Comparison of ENCODE assay signal across 1 cellular context in the genomic region with DNA sequence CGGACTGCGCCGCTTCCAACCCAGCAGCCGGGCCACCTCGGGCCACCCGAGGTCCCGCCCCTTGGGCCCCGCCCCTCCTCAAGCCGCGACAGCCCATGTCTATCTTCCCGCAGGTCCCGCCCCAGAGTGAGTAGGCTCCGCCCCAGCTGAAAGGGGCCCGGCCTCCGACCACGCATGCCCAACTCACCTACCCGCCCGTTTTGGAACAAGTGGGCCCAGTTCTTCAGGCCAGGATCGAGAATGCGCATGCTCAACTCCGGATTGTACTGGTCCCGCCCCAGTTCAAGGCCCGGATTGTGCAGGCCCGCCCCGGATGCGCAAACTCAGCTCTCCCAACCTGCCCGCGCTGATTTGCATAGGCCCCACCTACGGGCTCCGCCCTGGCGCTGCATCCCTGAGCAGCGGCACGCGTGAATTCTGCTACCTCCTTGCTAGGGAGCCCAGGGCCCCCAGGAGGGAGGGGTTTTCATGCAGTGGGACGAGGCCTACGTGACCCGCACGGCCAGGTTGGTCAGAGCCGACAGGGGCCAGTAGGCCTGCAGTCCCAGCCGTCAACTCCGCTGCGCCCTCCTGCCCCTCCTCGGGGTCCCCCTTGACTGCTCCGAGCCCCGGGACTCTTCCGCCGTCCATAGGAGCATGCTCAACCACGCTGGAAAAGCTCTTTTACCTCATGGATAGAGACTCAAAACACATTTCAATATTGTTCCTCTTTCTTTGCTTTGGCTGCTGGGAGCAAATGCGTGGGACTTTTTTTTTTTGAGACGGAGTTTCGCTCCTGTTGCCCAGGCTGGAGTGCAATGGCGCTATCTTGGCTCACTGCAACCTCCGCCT.
TF ChIP-seq lines count a peak whose summit lies in the region.

PFKFB4 (minus strand) TSS at position 8 of the 831 bp plus-strand sequence. CDS start 26 bp downstream, outside the sequence.

TF ChIP-seq in HepG2, 621 proteins besides CTCF, POLR2A, EP300 and RAD21 (continued from another document and continues in another):
- TF ChIP-seq GATAD2A (CRISPR knock-in tag; IDR thresholded peaks at IDR 0.05) (peak; percentile 69), ZNF484 (CRISPR knock-in tag; IDR thresholded peaks at IDR 0.05; ENCODE audit: borderline replicate concordance, low read depth) (no peak), NKX3-1 (CRISPR knock-in tag; IDR thresholded peaks at IDR 0.05) (no peak), ZNF850 (CRISPR knock-in tag; conservative IDR thresholded peaks at IDR 0.05) (no peak), RORA (CRISPR knock-in tag; IDR thresholded peaks at IDR 0.05) (no peak), ISX (CRISPR knock-in tag; conservative IDR thresholded peaks at IDR 0.05) (no peak), ZNF230 (CRISPR knock-in tag; IDR thresholded peaks at IDR 0.05) (peak; percentile 66; the same call in 1 of the 2 replicates), ZNF790 (CRISPR knock-in tag; IDR thresholded peaks at IDR 0.05; ENCODE audit: borderline replicate concordance) (no peak), HMGXB4 (CRISPR knock-in tag; IDR thresholded peaks at IDR 0.05; ENCODE audit: borderline replicate concordance in 1 of 2, low read depth in 1 of 2) (peak; percentile 60 to 80; a peak in 3 of 4 replicates), SCMH1 (CRISPR knock-in tag; IDR thresholded peaks at IDR 0.05; ENCODE audit: borderline replicate concordance) (no peak), ZNF629 (CRISPR knock-in tag; conservative IDR thresholded peaks at IDR 0.05) (no peak), KDM5B (CRISPR knock-in tag; IDR thresholded peaks at IDR 0.05; ENCODE audit: borderline replicate concordance) (0 out of 2 replicates have a peak, but pooled peaks have one; percentile 29), ZNF253 (CRISPR knock-in tag; IDR thresholded peaks at IDR 0.05; ENCODE audit: borderline replicate concordance) (no peak), ATF7 (IDR thresholded peaks at IDR 0.05) (no peak), ATF7 (CRISPR knock-in tag; IDR thresholded peaks at IDR 0.05) (no peak), DPF2 (CRISPR knock-in tag; IDR thresholded peaks at IDR 0.05; ENCODE audit: borderline replicate concordance, low read depth) (peak; percentile 33; the same call in 1 of the 2 replicates), ZC3H4 (CRISPR knock-in tag; IDR thresholded peaks at IDR 0.05; ENCODE audit: borderline replicate concordance) (no peak), ZNF781 (CRISPR knock-in tag; IDR thresholded peaks at IDR 0.05; ENCODE audit: borderline replicate concordance, not compliant biosample characterization) (no peak), ZSCAN20 (CRISPR knock-in tag; IDR thresholded peaks at IDR 0.05; ENCODE audit: borderline replicate concordance) (no peak), ZNF224 (CRISPR knock-in tag; IDR thresholded peaks at IDR 0.05) (0 out of 2 replicates have a peak, but pooled peaks have one; percentile 60), KLF15 (CRISPR knock-in tag; IDR thresholded peaks at IDR 0.05; ENCODE audit: borderline replicate concordance) (no peak; the same call in 1 of the 2 replicates), ZMYM4 (CRISPR knock-in tag; IDR thresholded peaks at IDR 0.05) (no peak), CREB3 (CRISPR knock-in tag; IDR thresholded peaks at IDR 0.05) (0 out of 2 replicates have a peak, but pooled peaks have one; percentile 38), RARG (CRISPR knock-in tag; IDR thresholded peaks at IDR 0.05; ENCODE audit: low read depth) (no peak), GZF1 (CRISPR knock-in tag; IDR thresholded peaks at IDR 0.05) (no peak), SIX1 (CRISPR knock-in tag; IDR thresholded peaks at IDR 0.05; ENCODE audit: borderline replicate concordance) (no peak), CEBPG (CRISPR knock-in tag; IDR thresholded peaks at IDR 0.05) (peak; percentile 55), KLF16 (CRISPR knock-in tag; IDR thresholded peaks at IDR 0.05) (no peak), SP4 (CRISPR knock-in tag; IDR thresholded peaks at IDR 0.05) (peak; percentile 96)
- TF ChIP-seq, protein P1, sequence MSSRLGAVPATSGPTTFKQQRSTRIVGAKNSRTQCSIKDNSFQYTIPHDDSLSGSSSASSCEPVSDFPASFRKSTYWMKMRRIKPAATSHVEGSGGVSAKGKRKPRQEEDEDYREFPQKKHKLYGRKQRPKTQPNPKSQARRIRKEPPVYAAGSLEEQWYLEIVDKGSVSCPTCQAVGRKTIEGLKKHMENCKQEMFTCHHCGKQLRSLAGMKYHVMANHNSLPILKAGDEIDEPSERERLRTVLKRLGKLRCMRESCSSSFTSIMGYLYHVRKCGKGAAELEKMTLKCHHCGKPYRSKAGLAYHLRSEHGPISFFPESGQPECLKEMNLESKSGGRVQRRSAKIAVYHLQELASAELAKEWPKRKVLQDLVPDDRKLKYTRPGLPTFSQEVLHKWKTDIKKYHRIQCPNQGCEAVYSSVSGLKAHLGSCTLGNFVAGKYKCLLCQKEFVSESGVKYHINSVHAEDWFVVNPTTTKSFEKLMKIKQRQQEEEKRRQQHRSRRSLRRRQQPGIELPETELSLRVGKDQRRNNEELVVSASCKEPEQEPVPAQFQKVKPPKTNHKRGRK (CRISPR knock-in tag; IDR thresholded peaks at IDR 0.05) = no peak
- TF ChIP-seq, protein P2, sequence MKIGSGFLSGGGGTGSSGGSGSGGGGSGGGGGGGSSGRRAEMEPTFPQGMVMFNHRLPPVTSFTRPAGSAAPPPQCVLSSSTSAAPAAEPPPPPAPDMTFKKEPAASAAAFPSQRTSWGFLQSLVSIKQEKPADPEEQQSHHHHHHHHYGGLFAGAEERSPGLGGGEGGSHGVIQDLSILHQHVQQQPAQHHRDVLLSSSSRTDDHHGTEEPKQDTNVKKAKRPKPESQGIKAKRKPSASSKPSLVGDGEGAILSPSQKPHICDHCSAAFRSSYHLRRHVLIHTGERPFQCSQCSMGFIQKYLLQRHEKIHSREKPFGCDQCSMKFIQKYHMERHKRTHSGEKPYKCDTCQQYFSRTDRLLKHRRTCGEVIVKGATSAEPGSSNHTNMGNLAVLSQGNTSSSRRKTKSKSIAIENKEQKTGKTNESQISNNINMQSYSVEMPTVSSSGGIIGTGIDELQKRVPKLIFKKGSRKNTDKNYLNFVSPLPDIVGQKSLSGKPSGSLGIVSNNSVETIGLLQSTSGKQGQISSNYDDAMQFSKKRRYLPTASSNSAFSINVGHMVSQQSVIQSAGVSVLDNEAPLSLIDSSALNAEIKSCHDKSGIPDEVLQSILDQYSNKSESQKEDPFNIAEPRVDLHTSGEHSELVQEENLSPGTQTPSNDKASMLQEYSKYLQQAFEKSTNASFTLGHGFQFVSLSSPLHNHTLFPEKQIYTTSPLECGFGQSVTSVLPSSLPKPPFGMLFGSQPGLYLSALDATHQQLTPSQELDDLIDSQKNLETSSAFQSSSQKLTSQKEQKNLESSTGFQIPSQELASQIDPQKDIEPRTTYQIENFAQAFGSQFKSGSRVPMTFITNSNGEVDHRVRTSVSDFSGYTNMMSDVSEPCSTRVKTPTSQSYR (CRISPR knock-in tag; IDR thresholded peaks at IDR 0.05; ENCODE audit: borderline replicate concordance) = no peak
- TF ChIP-seq, protein P3, sequence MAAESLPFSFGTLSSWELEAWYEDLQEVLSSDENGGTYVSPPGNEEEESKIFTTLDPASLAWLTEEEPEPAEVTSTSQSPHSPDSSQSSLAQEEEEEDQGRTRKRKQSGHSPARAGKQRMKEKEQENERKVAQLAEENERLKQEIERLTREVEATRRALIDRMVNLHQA (CRISPR knock-in tag; IDR thresholded peaks at IDR 0.05) = no peak
- TF ChIP-seq, protein P4, sequence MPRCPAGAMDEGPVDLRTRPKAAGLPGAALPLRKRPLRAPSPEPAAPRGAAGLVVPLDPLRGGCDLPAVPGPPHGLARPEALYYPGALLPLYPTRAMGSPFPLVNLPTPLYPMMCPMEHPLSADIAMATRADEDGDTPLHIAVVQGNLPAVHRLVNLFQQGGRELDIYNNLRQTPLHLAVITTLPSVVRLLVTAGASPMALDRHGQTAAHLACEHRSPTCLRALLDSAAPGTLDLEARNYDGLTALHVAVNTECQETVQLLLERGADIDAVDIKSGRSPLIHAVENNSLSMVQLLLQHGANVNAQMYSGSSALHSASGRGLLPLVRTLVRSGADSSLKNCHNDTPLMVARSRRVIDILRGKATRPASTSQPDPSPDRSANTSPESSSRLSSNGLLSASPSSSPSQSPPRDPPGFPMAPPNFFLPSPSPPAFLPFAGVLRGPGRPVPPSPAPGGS (CRISPR knock-in tag; IDR thresholded peaks at IDR 0.05) = 0 out of 2 replicates have a peak, but pooled peaks have one; percentile 59
- TF ChIP-seq, protein P5, sequence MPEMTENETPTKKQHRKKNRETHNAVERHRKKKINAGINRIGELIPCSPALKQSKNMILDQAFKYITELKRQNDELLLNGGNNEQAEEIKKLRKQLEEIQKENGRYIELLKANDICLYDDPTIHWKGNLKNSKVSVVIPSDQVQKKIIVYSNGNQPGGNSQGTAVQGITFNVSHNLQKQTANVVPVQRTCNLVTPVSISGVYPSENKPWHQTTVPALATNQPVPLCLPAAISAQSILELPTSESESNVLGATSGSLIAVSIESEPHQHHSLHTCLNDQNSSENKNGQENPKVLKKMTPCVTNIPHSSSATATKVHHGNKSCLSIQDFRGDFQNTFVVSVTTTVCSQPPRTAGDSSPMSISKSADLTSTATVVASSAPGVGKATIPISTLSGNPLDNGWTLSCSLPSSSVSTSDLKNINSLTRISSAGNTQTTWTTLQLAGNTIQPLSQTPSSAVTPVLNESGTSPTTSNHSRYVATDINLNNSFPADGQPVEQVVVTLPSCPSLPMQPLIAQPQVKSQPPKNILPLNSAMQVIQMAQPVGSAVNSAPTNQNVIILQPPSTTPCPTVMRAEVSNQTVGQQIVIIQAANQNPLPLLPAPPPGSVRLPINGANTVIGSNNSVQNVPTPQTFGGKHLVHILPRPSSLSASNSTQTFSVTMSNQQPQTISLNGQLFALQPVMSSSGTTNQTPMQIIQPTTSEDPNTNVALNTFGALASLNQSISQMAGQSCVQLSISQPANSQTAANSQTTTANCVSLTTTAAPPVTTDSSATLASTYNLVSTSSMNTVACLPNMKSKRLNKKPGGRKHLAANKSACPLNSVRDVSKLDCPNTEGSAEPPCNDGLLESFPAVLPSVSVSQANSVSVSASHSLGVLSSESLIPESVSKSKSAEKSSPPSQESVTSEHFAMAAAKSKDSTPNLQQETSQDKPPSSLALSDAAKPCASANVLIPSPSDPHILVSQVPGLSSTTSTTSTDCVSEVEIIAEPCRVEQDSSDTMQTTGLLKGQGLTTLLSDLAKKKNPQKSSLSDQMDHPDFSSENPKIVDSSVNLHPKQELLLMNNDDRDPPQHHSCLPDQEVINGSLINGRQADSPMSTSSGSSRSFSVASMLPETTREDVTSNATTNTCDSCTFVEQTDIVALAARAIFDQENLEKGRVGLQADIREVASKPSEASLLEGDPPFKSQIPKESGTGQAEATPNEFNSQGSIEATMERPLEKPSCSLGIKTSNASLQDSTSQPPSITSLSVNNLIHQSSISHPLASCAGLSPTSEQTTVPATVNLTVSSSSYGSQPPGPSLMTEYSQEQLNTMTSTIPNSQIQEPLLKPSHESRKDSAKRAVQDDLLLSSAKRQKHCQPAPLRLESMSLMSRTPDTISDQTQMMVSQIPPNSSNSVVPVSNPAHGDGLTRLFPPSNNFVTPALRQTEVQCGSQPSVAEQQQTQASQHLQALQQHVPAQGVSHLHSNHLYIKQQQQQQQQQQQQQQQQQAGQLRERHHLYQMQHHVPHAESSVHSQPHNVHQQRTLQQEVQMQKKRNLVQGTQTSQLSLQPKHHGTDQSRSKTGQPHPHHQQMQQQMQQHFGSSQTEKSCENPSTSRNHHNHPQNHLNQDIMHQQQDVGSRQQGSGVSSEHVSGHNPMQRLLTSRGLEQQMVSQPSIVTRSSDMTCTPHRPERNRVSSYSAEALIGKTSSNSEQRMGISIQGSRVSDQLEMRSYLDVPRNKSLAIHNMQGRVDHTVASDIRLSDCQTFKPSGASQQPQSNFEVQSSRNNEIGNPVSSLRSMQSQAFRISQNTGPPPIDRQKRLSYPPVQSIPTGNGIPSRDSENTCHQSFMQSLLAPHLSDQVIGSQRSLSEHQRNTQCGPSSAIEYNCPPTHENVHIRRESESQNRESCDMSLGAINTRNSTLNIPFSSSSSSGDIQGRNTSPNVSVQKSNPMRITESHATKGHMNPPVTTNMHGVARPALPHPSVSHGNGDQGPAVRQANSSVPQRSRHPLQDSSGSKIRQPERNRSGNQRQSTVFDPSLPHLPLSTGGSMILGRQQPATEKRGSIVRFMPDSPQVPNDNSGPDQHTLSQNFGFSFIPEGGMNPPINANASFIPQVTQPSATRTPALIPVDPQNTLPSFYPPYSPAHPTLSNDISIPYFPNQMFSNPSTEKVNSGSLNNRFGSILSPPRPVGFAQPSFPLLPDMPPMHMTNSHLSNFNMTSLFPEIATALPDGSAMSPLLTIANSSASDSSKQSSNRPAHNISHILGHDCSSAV (CRISPR knock-in tag; IDR thresholded peaks at IDR 0.05; ENCODE audit: borderline replicate concordance) = no peak
- TF ChIP-seq, protein P6, sequence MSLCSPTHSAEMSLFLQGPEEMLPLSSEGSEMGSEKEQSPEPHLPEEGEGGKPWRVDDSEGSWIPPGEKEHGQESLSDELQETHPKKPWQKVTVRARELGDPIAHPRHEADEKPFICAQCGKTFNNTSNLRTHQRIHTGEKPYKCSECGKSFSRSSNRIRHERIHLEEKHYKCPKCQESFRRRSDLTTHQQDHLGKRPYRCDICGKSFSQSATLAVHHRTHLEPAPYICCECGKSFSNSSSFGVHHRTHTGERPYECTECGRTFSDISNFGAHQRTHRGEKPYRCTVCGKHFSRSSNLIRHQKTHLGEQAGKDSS (CRISPR knock-in tag; IDR thresholded peaks at IDR 0.05; ENCODE audit: borderline replicate concordance, low read depth) = 0 out of 2 replicates have a peak, but pooled peaks have one; percentile 35
